ENCODE assay signal across 24 cellular contexts in the genomic region with DNA sequence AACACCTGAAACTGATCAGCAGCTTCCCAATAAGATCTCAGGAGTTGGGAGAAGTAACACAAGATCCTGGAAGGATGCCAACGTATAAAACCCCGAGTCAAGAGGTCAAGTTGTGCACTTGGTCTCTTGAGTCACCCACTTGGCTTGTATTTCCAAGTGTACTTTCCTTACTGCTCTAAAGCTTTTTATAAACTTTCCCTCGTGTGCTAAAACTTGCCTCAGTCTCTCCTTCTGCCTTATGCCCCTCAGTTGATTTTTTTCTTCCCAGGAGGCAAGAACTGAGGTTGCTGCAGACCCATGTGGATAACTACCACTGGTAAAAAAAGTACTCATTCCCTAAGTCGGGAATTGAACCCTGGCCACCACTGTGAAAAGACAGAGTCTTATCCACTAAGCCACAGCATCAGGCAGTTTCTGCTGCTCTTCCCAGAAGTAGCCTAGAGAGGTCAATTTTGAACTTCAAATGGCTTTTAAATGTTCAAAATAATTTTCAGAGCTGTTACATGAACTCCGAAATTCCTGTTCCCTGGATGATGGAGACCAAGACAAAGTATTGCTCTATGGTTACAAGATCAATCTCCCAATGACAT. TPM values are rescaled to one million over a fixed set of nuclear protein-coding genes. Genes with fewer than 3 reads are reported as not detected.
DNase-seq lines count a peak whose midpoint lies in the region; ATAC-seq and FAIRE-seq lines count a peak whose summit lies in the region.
"Had no signal": no experiment of that assay in that cellular context is flagged by ENCODE, and none has a peak within 500 bp of the region (broad histone marks: within the 10 kb centered on the region; RNA-seq: fewer than 3 reads in every experiment).

No MANE protein-coding gene starts in this region.

- FAIRE-seq in HTR-8/SVneo (lab: Jason Lieb, UNC), result no peak
- FAIRE-seq: colon, G401.6 had no signal

- DNase-seq in EL, result peak; percentile 15
- DNase-seq in M059J (ENCODE audit: low read depth), result peak; percentile 25
- peak; percentile 1 for DNase-seq in cerebellar cortex (ENCODE audit: low spot score)
- peak; percentile 12 for DNase-seq in myocyte (ENCODE audit: low read depth)
- DNase-seq in HTR-8/SVneo (ENCODE audit: insufficient read length, low spot score), result no peak
- no peak for DNase-seq in glomerular visceral epithelial cell (ENCODE audit: extremely low spot score)
- no peak for DNase-seq in AML-193 (lab: John Stamatoyannopoulos, UW)
- no peak for DNase-seq in left ventricle myocardium superior
- DNase-seq: activated CD4-positive, alpha-beta memory T cell treated with anti-CD3 and anti-CD28 coated beads, Interleukin-2, amount 10 ng/mL, durations not matched to agents 7 days and 5 days; activated T-cell treated with anti-CD3 and anti-CD28 coated beads, Interleukin-2, amount 50 U/mL, for 4 hours; kidney glomerular epithelial cell; midbrain; NCI-H1694; NCI-H748 treated with DMSO at 0.1 percent for 48 hours; OCI-M1; stimulated activated CD4-positive, alpha-beta T cell treated with anti-CD3 and anti-CD28 coated beads, Interleukin-2, amount 100 ng/mL, for 48 hours; stimulated activated naive CD8-positive, alpha-beta T cell treated with anti-CD3 and anti-CD28 coated beads, Interleukin-15, amount 100 ng/mL, for 72 hours; T-helper 17 cell had no signal

- no peak for ATAC-seq in left ventricle myocardium superior
- ATAC-seq: activated naive CD4-positive, alpha-beta T cell treated with anti-CD3 and anti-CD28 coated beads, Interleukin-2, amount 50 U/mL, for 72 hours; activated T-cell treated with anti-CD3 and anti-CD28 coated beads, Interleukin-2, amount 50 U/mL, for 4 hours; stimulated activated naive CD8-positive, alpha-beta T cell treated with anti-CD3 and anti-CD28 coated beads, Interleukin-15, amount 100 ng/mL, for 72 hours; T-helper 17 cell; WTC11 had no signal

- intact Hi-C loops in left ventricle myocardium superior (cut with micrococcal nuclease), result no loop called here

RNA-seq across cellular contexts. Expression of a gene that starts 28.9 kb away (rescaled TPM):
- total RNA-seq in M059J (2014; rRNA removed; shearing (Covaris generic)), result not detected in 2 replicates
- total RNA-seq in myocyte (not detected in 2 replicates), left ventricle myocardium superior (not detected)
- polyA plus RNA-seq in myocyte (2012), result not detected
- total RNA-seq: activated CD4-positive, alpha-beta memory T cell treated with anti-CD3 and anti-CD28 coated beads, Interleukin-2, amount 10 ng/mL, durations not matched to agents 7 days and 5 days; activated naive CD4-positive, alpha-beta T cell treated with anti-CD3 and anti-CD28 coated beads, Interleukin-2, amount 50 U/mL, for 72 hours; activated T-cell treated with anti-CD3 and anti-CD28 coated beads, Interleukin-2, amount 50 U/mL, for 4 hours; skeletal muscle tissue; T-helper 17 cell had no signal
- polyA plus RNA-seq: neural cell had no signal

RNA-seq across cellular contexts. Expression of a gene that starts 40.8 kb away (rescaled TPM):
- not detected in 2 replicates for total RNA-seq in M059J (2014; rRNA removed; shearing (Covaris generic))
- total RNA-seq in myocyte (not detected in 2 replicates), left ventricle myocardium superior (65.8 TPM)
- not detected for polyA plus RNA-seq in myocyte (2012)
- total RNA-seq: activated CD4-positive, alpha-beta memory T cell treated with anti-CD3 and anti-CD28 coated beads, Interleukin-2, amount 10 ng/mL, durations not matched to agents 7 days and 5 days; activated naive CD4-positive, alpha-beta T cell treated with anti-CD3 and anti-CD28 coated beads, Interleukin-2, amount 50 U/mL, for 72 hours; activated T-cell treated with anti-CD3 and anti-CD28 coated beads, Interleukin-2, amount 50 U/mL, for 4 hours; skeletal muscle tissue; T-helper 17 cell; WTC11 had no signal
- polyA plus RNA-seq: neural cell had no signal

Comparison
In these comparisons a context has a peak if more than half of its experiments do, and no peak if none do; other contexts are left out.
1. DNase-seq: peak in EL (single experiment), M059J (single experiment), cerebellar cortex (single experiment) and myocyte (single experiment); none in HTR-8/SVneo (single experiment), glomerular visceral epithelial cell (single experiment), AML-193 (0 of 2) and left ventricle myocardium superior (single experiment).
2. RNA of a gene that starts 40.8 kb away (total RNA-seq): 65.8 TPM in left ventricle myocardium superior (single experiment); not detected in M059J and not detected in myocyte; every median in the first group is over 10 times any median in the second.